In genomic region chr20:41142241-41142640, GRCh38 we compare ENCODE assay signal across 12 cellular contexts. TPM values are rescaled to one million over a fixed set of nuclear protein-coding genes. Genes with fewer than 3 reads are reported as not detected.
DNase-seq lines count a peak whose midpoint lies in the region; ATAC-seq, FAIRE-seq and TF ChIP-seq lines count a peak whose summit lies in the region.
"Had no signal": no experiment of that assay in that cellular context is flagged by ENCODE, and none has a peak within 500 bp of the region (broad histone marks: within the 10 kb centered on the region; RNA-seq: fewer than 3 reads in every experiment).

No MANE protein-coding gene starts in this region.

- no peaks in the 10 kb centered on the region for H3K9me3 Mint-ChIP-seq in IgD-negative memory B cell

- dilution Hi-C loops in endothelial cell of umbilical vein (cut with MboI; ENCODE audit: extremely low pct_ligation_motif_present, low sequenced_read_pairs) = no loop called here

- H3K27ac Mint-ChIP-seq in IgD-negative memory B cell = peak overlapping the region in 2 of 3 donors; percentile 41 to 84

- H3K4me3 ChIP-seq in endothelial cell of umbilical vein (replicated peaks in 1 of 3; ENCODE audit: insufficient read depth in 1 of 3, low read depth in 1 of 3, low read length in 3 of 3) (no peak overlapping the region), skeletal muscle tissue (ENCODE audit: low read length in 3 of 3) (peak overlapping the region in 1 of 3 donors; percentile 8), ovary (no peak overlapping the region)
- H3K4me3 ChIP-seq: thoracic aorta had no signal

- no peak for TF ChIP-seq POLR2A in endothelial cell of umbilical vein (IDR thresholded peaks at IDR 0.05; ENCODE audit: low read depth, low read length)
- no peak for TF ChIP-seq POLR2A in ovary (IDR thresholded peaks at IDR 0.05)

- no peak for TF ChIP-seq CTCF in VCaP (conservative IDR thresholded peaks at IDR 0.05)
- TF ChIP-seq CTCF in endothelial cell of umbilical vein (IDR thresholded peaks at IDR 0.05; ENCODE audit: extremely low read depth in 1 of 2, insufficient read depth in 1 of 2, low read depth in 1 of 2, low read length in 2 of 2) = no peak
- no peak for TF ChIP-seq CTCF in ovary (IDR thresholded peaks at IDR 0.05)

- H3K9ac ChIP-seq in endothelial cell of umbilical vein (replicated peaks; ENCODE audit: extremely low read depth, insufficient read depth, low read length) (no peak overlapping the region), skeletal muscle tissue (ENCODE audit: low read depth in 1 of 3, low read length in 3 of 3) (peak overlapping the region in 2 of 3 donors; percentile 16 to 63)

- intact Hi-C loops in endothelial cell of umbilical vein (cut with micrococcal nuclease) (loop anchor here (10.0 kb wide), 1 partner anchor 553 kb away; no protein-coding TSS in a partner anchor), ovary (cut with DNase I) (no loop called here)

- peaks cover 4% of the 10 kb centered on the region for H3K36me3 Mint-ChIP-seq in IgD-negative memory B cell

- WGBS in ovary, 3 donors = 75 to 86% (median 83%) methylated on average over 5 of the region's 5 CpGs

- POLR2A ChIA-PET in endothelial cell of umbilical vein (lab: Charles Lee) = interaction anchor here (0.6 to 0.8 kb wide), 2 partner anchors 8 to 267 kb away, joined by 3 read pairs; no protein-coding TSS in a partner anchor

- H3K27me3 Mint-ChIP-seq in IgD-negative memory B cell = peaks cover 3% of the 10 kb centered on the region

- H3K4me1 ChIP-seq in endothelial cell of umbilical vein (ENCODE audit: control insufficient read depth, extremely low read depth, insufficient read depth, low read length) (peaks cover 73% of the 10 kb centered on the region), skeletal muscle tissue (ENCODE audit: control insufficient read depth in 3 of 3, insufficient read depth in 3 of 3, low read length in 3 of 3) (peaks cover 69 to 86% (median 79%) of the 10 kb centered on the region in 3 donors), ovary (ENCODE audit: insufficient read depth) (peaks cover 47% of the 10 kb centered on the region)

- H3K27ac ChIP-seq in VCaP = peak overlapping the region; percentile 6; the same call in 1 of the 2 replicates
- H3K27ac ChIP-seq in endothelial cell of umbilical vein (ENCODE audit: insufficient read depth, low read depth, low read length) = peak overlapping the region; percentile 86
- no peak overlapping the region for H3K27ac ChIP-seq in skeletal muscle tissue (ENCODE audit: low read depth, low read length)
- H3K27ac ChIP-seq in ovary = no peak overlapping the region
- H3K27ac ChIP-seq: HL-60 had no signal

- no peak overlapping the region for H2AFZ ChIP-seq in endothelial cell of umbilical vein (ENCODE audit: low read depth, low read length)

- H3K4me3 Mint-ChIP-seq in IgD-negative memory B cell = peak overlapping the region in 3 of 4 donors; percentile 6 to 75 (median 57)

- H3K27me3 ChIP-seq in endothelial cell of umbilical vein (ENCODE audit: control insufficient read depth in 2 of 2, insufficient read depth in 2 of 2, low read length in 2 of 2) (no peaks in the 10 kb centered on the region), skeletal muscle tissue (ENCODE audit: control insufficient read depth in 3 of 3, insufficient read depth in 3 of 3, low read length in 3 of 3) (no peaks in the 10 kb centered on the region), ovary (no peaks in the 10 kb centered on the region)

- DNase-seq in endothelial cell of umbilical vein (ENCODE audit: low read depth, low spot score) (no peak), LoVo (ENCODE audit: low spot score) (no peak), D341Med (ENCODE audit: low spot score) (no peak), ovary (no peak)
- DNase-seq: effector CD8-positive, alpha-beta T cell; stimulated activated CD4-positive, alpha-beta T cell treated with anti-CD3 and anti-CD28 coated beads, Interleukin-2, amount 100 ng/mL, for 48 hours had no signal

- no peak overlapping the region for H3K4me2 ChIP-seq in endothelial cell of umbilical vein (ENCODE audit: insufficient read depth, low read length)

- peaks cover 35 to 58% (median 44%) of the 10 kb centered on the region in 3 donors for H3K4me1 Mint-ChIP-seq in IgD-negative memory B cell

- peaks cover 97% of the 10 kb centered on the region for H3K79me2 ChIP-seq in endothelial cell of umbilical vein (ENCODE audit: control insufficient read depth, insufficient read depth, low read length)

- no peak for ATAC-seq in HG03442 (IDR thresholded peaks at IDR 0.05; ENCODE audit: unreplicated experiment)

- CTCF ChIA-PET in endothelial cell of umbilical vein (lab: Charles Lee) = interaction anchor here (1.1 to 2.9 kb wide), 7 partner anchors 9 to 198 kb away, joined by 3 to 19 read pairs (median 5); partner anchors contain the start of gene LPIN3

- BruUV-seq in endothelial cell of umbilical vein (replicated peaks; lab: Mats Ljungman, UMichigan) = no TSS peak

- FAIRE-seq in endothelial cell of umbilical vein (lab: Jason Lieb, UNC) = no peak

- H3K9me3 ChIP-seq in endothelial cell of umbilical vein (replicated peaks; ENCODE audit: control insufficient read depth, insufficient read depth, low read length) (no peaks in the 10 kb centered on the region), skeletal muscle tissue (ENCODE audit: control insufficient read depth in 3 of 3, low read length in 3 of 3) (no peaks in the 10 kb centered on the region), ovary (no peaks in the 10 kb centered on the region)
- H3K9me3 ChIP-seq: thoracic aorta had no signal

- no peaks in the 10 kb centered on the region for H4K20me1 ChIP-seq in endothelial cell of umbilical vein (replicated peaks; ENCODE audit: control insufficient read depth, extremely low read depth, insufficient read depth, low read length)

- no peaks in the 10 kb centered on the region for H3K9me1 ChIP-seq in endothelial cell of umbilical vein (replicated peaks; ENCODE audit: control insufficient read depth, extremely low read depth, insufficient read depth, low read length)

- TF ChIP-seq EP300 in ovary (IDR thresholded peaks at IDR 0.05) = no peak

- H3K36me3 ChIP-seq in endothelial cell of umbilical vein (ENCODE audit: control insufficient read depth in 2 of 2, extremely low read depth in 1 of 2, insufficient read depth in 2 of 2, low read length in 2 of 2) (peaks cover 0 to 4% of the 10 kb centered on the region in 2 experiments), skeletal muscle tissue (ENCODE audit: control insufficient read depth in 3 of 3, insufficient read depth in 3 of 3, low read length in 3 of 3) (no peaks in the 10 kb centered on the region), ovary (no peaks in the 10 kb centered on the region)
- H3K36me3 ChIP-seq: thoracic aorta had no signal

TF ChIP-seq in endothelial cell of umbilical vein, 7 proteins besides CTCF, POLR2A, EP300 and RAD21:
- TF ChIP-seq GATA2 (IDR thresholded peaks at IDR 0.05; ENCODE audit: insufficient read depth, insufficient read length, low read depth, low read length) (no peak), EZH2 (IDR thresholded peaks at IDR 0.05; ENCODE audit: borderline replicate concordance, low read depth, low read length, severe bottlenecking) (no peak), FOS (IDR thresholded peaks at IDR 0.05; ENCODE audit: borderline replicate concordance, insufficient read depth, low read length) (no peak), MYC (IDR thresholded peaks at IDR 0.05; ENCODE audit: low read depth, low read length) (no peak), MAX (IDR thresholded peaks at IDR 0.05; ENCODE audit: insufficient read depth, insufficient read length) (no peak), POLR2AphosphoS5 (IDR thresholded peaks at IDR 0.05; ENCODE audit: insufficient read depth, low read depth, low read length) (no peak)

RNA-seq across cellular contexts. Expression of gene PLCG1, which starts 4.9 kb away (rescaled TPM):
- polyA plus RNA-seq in IgD-negative memory B cell = 12.8 TPM
- 219 and 224 TPM in 2 replicates for total RNA-seq in endothelial cell of umbilical vein
- 151 and 164 TPM in 2 replicates for polyA plus RNA-seq in endothelial cell of umbilical vein
- 93.8 and 102 TPM in 2 replicates for polyA plus RNA-seq in endothelial cell of umbilical vein (2011; cell fraction: cytosol; rRNA removed)
- 1,047 and 1,209 TPM in 2 replicates for polyA plus RNA-seq in endothelial cell of umbilical vein (2011; cell fraction: nucleus; rRNA removed)
- polyA plus RNA-seq in endothelial cell of umbilical vein (2012) = 117 and 145 TPM in 2 replicates
- 318 and 338 TPM in 2 replicates for polyA minus RNA-seq in endothelial cell of umbilical vein
- 39.2 TPM for polyA minus RNA-seq in endothelial cell of umbilical vein (2011; cell fraction: cytosol; rRNA and poly(A)+ RNA removed)
- polyA minus RNA-seq in endothelial cell of umbilical vein (2011; cell fraction: nucleus; rRNA and poly(A)+ RNA removed) = 317 and 330 TPM in 2 replicates
- 66.3 TPM for total RNA-seq in skeletal muscle tissue
- 100 to 1,000 TPM in 5 of 7 donors, 10 to 100 TPM in 2; 63.0 to 158 (median 104) TPM for total RNA-seq in ovary
- polyA plus RNA-seq in ovary = 10 to 100 TPM; 56.1 to 77.2 TPM

Comparison
In these comparisons a context has a peak if more than half of its experiments do, and no peak if none do; other contexts are left out.
1. H3K27ac ChIP-seq: peak in VCaP (single experiment) and endothelial cell of umbilical vein (single experiment); none in skeletal muscle tissue (single experiment) and ovary (0 of 2).